8 cellular contexts compared by ENCODE assay signal in genomic region chr15:52679232-52680040, GRCh38. TPM values are rescaled to one million over a fixed set of nuclear protein-coding genes. Genes with fewer than 3 reads are reported as not detected.
DNase-seq lines count a peak whose midpoint lies in the region; ATAC-seq and TF ChIP-seq lines count a peak whose summit lies in the region.

A gene with protein sequence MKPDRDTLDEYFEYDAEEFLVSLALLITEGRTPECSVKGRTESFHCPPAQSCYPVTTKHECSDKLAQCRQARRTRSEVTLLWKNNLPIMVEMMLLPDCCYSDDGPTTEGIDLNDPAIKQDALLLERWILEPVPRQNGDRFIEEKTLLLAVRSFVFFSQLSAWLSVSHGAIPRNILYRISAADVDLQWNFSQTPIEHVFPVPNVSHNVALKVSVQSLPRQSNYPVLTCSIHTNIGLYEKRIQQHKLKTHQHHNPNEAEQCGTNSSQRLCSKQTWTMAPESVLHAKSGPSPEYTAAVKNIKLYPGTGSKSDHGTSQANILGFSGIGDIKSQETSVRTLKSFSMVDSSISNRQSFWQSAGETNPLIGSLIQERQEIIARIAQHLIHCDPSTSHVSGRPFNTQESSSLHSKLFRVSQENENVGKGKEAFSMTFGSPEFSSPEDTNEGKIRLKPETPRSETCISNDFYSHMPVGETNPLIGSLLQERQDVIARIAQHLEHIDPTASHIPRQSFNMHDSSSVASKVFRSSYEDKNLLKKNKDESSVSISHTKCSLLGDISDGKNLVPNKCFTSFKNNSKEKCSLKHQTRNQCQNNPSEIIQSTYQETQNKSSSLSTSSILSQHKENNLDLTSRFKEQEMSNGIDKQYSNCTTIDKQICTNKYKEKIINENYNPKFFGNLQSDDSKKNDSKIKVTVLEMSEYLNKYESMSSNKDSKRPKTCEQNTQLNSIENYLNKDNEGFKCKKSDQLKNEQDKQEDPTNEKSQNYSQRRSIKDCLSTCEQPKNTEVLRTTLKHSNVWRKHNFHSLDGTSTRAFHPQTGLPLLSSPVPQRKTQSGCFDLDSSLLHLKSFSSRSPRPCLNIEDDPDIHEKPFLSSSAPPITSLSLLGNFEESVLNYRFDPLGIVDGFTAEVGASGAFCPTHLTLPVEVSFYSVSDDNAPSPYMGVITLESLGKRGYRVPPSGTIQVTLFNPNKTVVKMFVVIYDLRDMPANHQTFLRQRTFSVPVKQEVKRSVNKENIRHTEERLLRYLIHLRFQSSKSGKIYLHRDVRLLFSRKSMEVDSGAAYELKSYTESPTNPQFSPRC (minus strand): TSS chr15:52679388. CDS start chr15:52678021, 1,367 bp downstream.

- H3K36me3 Mint-ChIP-seq in T-helper 17 cell (ENCODE audit: low read depth) = peaks cover 5% of the 10 kb centered on the region

- H3K27me3 ChIP-seq in left ventricle myocardium inferior (ENCODE audit: low read depth) (no peaks in the 10 kb centered on the region), prostate gland (replicated peaks; ENCODE audit: insufficient read depth) (no peaks in the 10 kb centered on the region)

- H3K27ac ChIP-seq in left ventricle myocardium inferior (replicated peaks) (peak within 1 kb of the TSS; percentile 98), prostate gland (peak within 1 kb of the TSS; percentile 94 to 97)

- in situ Hi-C loops in GM13977 (cut with MboI; ENCODE audit: low pct_unique_long_range_greater_than_20kb, low sequenced_read_pairs, unreplicated experiment) = no loop called here

- H3K4me3 ChIP-seq in left ventricle myocardium inferior (peak within 1 kb of the TSS; percentile 96), prostate gland (peak within 1 kb of the TSS; percentile 66 to 73)

- intact Hi-C loops in left ventricle myocardium inferior (cut with micrococcal nuclease) (no loop called here), prostate gland (cut with DNase I) (loop anchor here (5.0 kb wide), 2 partner anchors 53 to 112 kb away; partner anchors contain the start of gene ARPP19)

- peak; percentile 91 for DNase-seq in GM13977 (ENCODE audit: low spot score)
- DNase-seq in NCI-H146 treated with DMSO at 0.1 percent for 48 hours (lab: John Stamatoyannopoulos, UW; ENCODE audit: unreplicated experiment) = peak; percentile 69
- peak; percentile 86 to 89 (median 87) for DNase-seq in T-helper 17 cell
- peak; percentile 57 to 97 (median 92) for DNase-seq in amygdala (lab: John Stamatoyannopoulos, UW)
- peak; percentile 91 for DNase-seq in left ventricle myocardium inferior
- peak; percentile 95 for DNase-seq in prostate gland (ENCODE audit: low spot score)
- peak; percentile 95 for DNase-seq in ureter (ENCODE audit: low spot score)

- H3K4me3 Mint-ChIP-seq in T-helper 17 cell = peak within 1 kb of the TSS; percentile 99

- ATAC-seq in HG02852 (IDR thresholded peaks at IDR 0.05; ENCODE audit: unreplicated experiment) (peak; percentile 69), T-helper 17 cell (peak; percentile 83)

- H3K4me1 ChIP-seq in left ventricle myocardium inferior (peaks cover 62% of the 10 kb centered on the region), prostate gland (replicated peaks) (no peaks in the 10 kb centered on the region)

- H3K9me3 ChIP-seq in T-helper 17 cell (ENCODE audit: control insufficient read depth, low read length, poor library complexity, severe bottlenecking) (no peaks in the 10 kb centered on the region), left ventricle myocardium inferior (replicated peaks) (no peaks in the 10 kb centered on the region), prostate gland (no peaks in the 10 kb centered on the region)

- peak; percentile 87 for TF ChIP-seq POLR2A in prostate gland (IDR thresholded peaks at IDR 0.05)

- H3K36me3 ChIP-seq in left ventricle myocardium inferior = peaks cover 26% of the 10 kb centered on the region
- H3K36me3 ChIP-seq in prostate gland = no peaks in the 10 kb centered on the region

- WGBS in prostate gland = 1% methylated on average over 55 of the region's 55 CpGs

- H3K27me3 Mint-ChIP-seq in T-helper 17 cell = no peaks in the 10 kb centered on the region

- H3K27ac Mint-ChIP-seq in T-helper 17 cell = peak within 1 kb of the TSS; percentile 99

- TF ChIP-seq CTCF in GM13977 (IDR thresholded peaks at IDR 0.05; ENCODE audit: extremely low read depth, insufficient read depth, missing control alignments) (no peak), left ventricle myocardium inferior (IDR thresholded peaks at IDR 0.05; ENCODE audit: borderline replicate concordance) (no peak), prostate gland (IDR thresholded peaks at IDR 0.05) (peak in 2 of 4 experiments; percentile 30 to 37)

- peaks cover 38% of the 10 kb centered on the region for H3K4me1 Mint-ChIP-seq in T-helper 17 cell

RNA-seq across cellular contexts. Expression of the gene that starts here (rescaled TPM):
- total RNA-seq in T-helper 17 cell (100 to 1,000 TPM; 101 to 120 TPM), left ventricle myocardium inferior (21.8 TPM), prostate gland (10 to 100 TPM; 44.3 to 81.6 TPM), ureter (63.5 TPM)

Comparison
In these comparisons a context has a peak if more than half of its experiments do, and no peak if none do; other contexts are left out.
1. Peak in every context shown above with its lines: DNase-seq, ATAC-seq, H3K4me3 ChIP-seq and H3K27ac ChIP-seq.